In the genomic region with DNA sequence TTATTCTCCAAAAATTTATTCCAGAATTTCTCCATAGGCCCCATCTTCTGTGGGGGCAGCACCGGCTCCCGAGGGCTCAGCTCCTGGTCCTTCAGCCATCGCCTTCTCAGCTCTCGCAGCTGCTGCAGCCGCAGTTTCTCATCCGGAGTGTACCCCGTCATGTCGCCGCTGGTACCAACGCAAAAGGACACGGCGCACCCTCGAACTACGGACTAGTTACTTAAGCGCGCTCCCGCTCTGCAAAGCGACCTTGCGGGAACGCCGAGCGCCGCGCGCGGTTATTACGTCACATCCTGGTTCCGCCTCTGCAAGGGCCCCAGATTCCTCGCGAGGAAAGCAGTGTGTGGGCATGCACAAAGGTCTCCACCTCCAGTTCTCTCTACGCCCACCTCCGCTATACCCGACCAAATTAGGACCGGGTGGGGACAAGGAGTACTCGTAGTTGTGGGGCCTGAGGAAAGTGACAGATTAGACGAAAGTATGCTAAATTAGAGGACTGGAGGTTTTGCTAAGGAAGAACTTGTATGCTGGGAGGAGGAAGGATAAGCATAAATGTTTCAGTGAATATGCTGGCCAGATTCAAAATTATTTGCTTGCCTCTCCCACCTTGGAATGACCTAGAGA, we compare ENCODE assay signal across 8 cellular contexts. TPM values are rescaled to one million over a fixed set of nuclear protein-coding genes. Genes with fewer than 3 reads are reported as not detected.
A peak's percentile ranks its signal among the peaks of the same experiment; 100 is the strongest.
DNase-seq lines count a peak whose midpoint lies in the region; ATAC-seq and TF ChIP-seq lines count a peak whose summit lies in the region.

A gene (minus strand): TSS at position 260 of the 624 bp plus-strand sequence. CDS start 99 bp downstream, at position 161.

- H3K27ac Mint-ChIP-seq in activated CD4-positive, alpha-beta T cell treated with anti-CD3 and anti-CD28 coated beads, Interleukin-2, amount 10 ng/mL, durations not matched to agents 24 days and 14 days, result peak within 1 kb of the TSS; percentile 98

- peaks cover 11% of the 10 kb centered on the region for H3K36me3 Mint-ChIP-seq in activated CD4-positive, alpha-beta T cell treated with anti-CD3 and anti-CD28 coated beads, Interleukin-2, amount 10 ng/mL, durations not matched to agents 24 days and 14 days (ENCODE audit: low read depth)

- peaks cover 20% of the 10 kb centered on the region for H3K4me1 Mint-ChIP-seq in activated CD4-positive, alpha-beta T cell treated with anti-CD3 and anti-CD28 coated beads, Interleukin-2, amount 10 ng/mL, durations not matched to agents 24 days and 14 days

- TF ChIP-seq CTCF in BE2C (IDR thresholded peaks at IDR 0.05; ENCODE audit: low read depth, low read length) (no peak), colonic mucosa (IDR thresholded peaks at IDR 0.05) (no peak)

- no peaks in the 10 kb centered on the region for H3K9me3 ChIP-seq in BE2C
- H3K9me3 ChIP-seq in colonic mucosa, result no peaks in the 10 kb centered on the region

- H3K9me3 Mint-ChIP-seq in activated CD4-positive, alpha-beta T cell treated with anti-CD3 and anti-CD28 coated beads, Interleukin-2, amount 10 ng/mL, durations not matched to agents 24 days and 14 days, result no peaks in the 10 kb centered on the region

- H3K36me3 ChIP-seq in BE2C, result 0 out of 2 replicates have a peak, but pooled peaks cover 4% of the 10 kb centered on the region
- H3K36me3 ChIP-seq in colonic mucosa, result no peaks in the 10 kb centered on the region

- H3K27me3 ChIP-seq in BE2C, result peaks cover 9% of the 10 kb centered on the region; the same call in 1 of the 2 replicates
- no peaks in the 10 kb centered on the region for H3K27me3 ChIP-seq in colonic mucosa

- H3K4me3 ChIP-seq in BE2C (ENCODE audit: low read depth, low read length), result peak within 1 kb of the TSS; percentile 100
- peak within 1 kb of the TSS; percentile 76 for H3K4me3 ChIP-seq in colonic mucosa

- peaks cover 3% of the 10 kb centered on the region; the same call in 1 of the 2 replicates for H3K4me1 ChIP-seq in BE2C
- peaks cover 9% of the 10 kb centered on the region for H3K4me1 ChIP-seq in colonic mucosa

- peaks cover 2% of the 10 kb centered on the region for H3K27me3 Mint-ChIP-seq in activated CD4-positive, alpha-beta T cell treated with anti-CD3 and anti-CD28 coated beads, Interleukin-2, amount 10 ng/mL, durations not matched to agents 24 days and 14 days

- ATAC-seq in GM19324 (IDR thresholded peaks at IDR 0.05; ENCODE audit: low FRiP score, unreplicated experiment), result peak; percentile 83
- ATAC-seq in HG03469 (IDR thresholded peaks at IDR 0.05; ENCODE audit: unreplicated experiment), result peak; percentile 75

- peak within 1 kb of the TSS; percentile 76 to 98 for H3K9ac ChIP-seq in colonic mucosa (ENCODE audit: low read depth in 2 of 2, low read length in 2 of 2)

- intact Hi-C loops in activated CD4-positive, alpha-beta T cell treated with anti-CD3 and anti-CD28 coated beads, Interleukin-2, amount 10 ng/mL, durations not matched to agents 24 days and 14 days (cut with micrococcal nuclease), result loop anchor here (1.0 kb wide), 5 partner anchors 21 to 428 kb away; a partner anchor contains a TSS
- intact Hi-C loops in colonic mucosa (cut with DNase I), result loop anchor here (2.0 to 10.0 kb wide), 3 partner anchors 48 to 190 kb away; a partner anchor contains a TSS

- DNase-seq in BE2C, result peak; percentile 92
- DNase-seq in NCI-H526 treated with DMSO at 0.1 percent for 48 hours (lab: John Stamatoyannopoulos, UW), result peak; percentile 87
- DNase-seq in activated CD4-positive, alpha-beta T cell treated with anti-CD3 and anti-CD28 coated beads, Interleukin-2, amount 10 ng/mL, durations not matched to agents 24 days and 14 days, result peak; percentile 99
- peak; percentile 97 for DNase-seq in colonic mucosa
- DNase-seq in left kidney (ENCODE audit: low read depth, low spot score), result peak; percentile 97
- peak; percentile 95 for DNase-seq in stimulated activated CD4-positive, alpha-beta T cell treated with anti-CD3 and anti-CD28 coated beads, Interleukin-2, amount 100 ng/mL, for 24 hours

- H3K27ac ChIP-seq in colonic mucosa, result peak within 1 kb of the TSS; percentile 97

- peak within 1 kb of the TSS; percentile 99 for H3K4me3 Mint-ChIP-seq in activated CD4-positive, alpha-beta T cell treated with anti-CD3 and anti-CD28 coated beads, Interleukin-2, amount 10 ng/mL, durations not matched to agents 24 days and 14 days

RNA-seq across cellular contexts. Expression of the gene that starts here (rescaled TPM):
- polyA plus RNA-seq in BE2C (2012; ENCODE audit: insufficient read depth, insufficient read length, low read depth), result 72.5 TPM
- total RNA-seq in activated CD4-positive, alpha-beta T cell treated with anti-CD3 and anti-CD28 coated beads, Interleukin-2, amount 10 ng/mL, durations not matched to agents 24 days and 14 days, result 46.9 and 47.1 TPM in 2 replicates
- 10 to 100 TPM; 53.3 to 77.0 TPM for total RNA-seq in colonic mucosa

Comparison
In these comparisons a context has a peak if more than half of its experiments do, and no peak if none do; other contexts are left out.
1. Peak in every context shown above with its lines: DNase-seq, ATAC-seq, H3K4me3 ChIP-seq and H3K27ac ChIP-seq.